ENCODE assay signal across 19 cellular contexts in the genomic region with DNA sequence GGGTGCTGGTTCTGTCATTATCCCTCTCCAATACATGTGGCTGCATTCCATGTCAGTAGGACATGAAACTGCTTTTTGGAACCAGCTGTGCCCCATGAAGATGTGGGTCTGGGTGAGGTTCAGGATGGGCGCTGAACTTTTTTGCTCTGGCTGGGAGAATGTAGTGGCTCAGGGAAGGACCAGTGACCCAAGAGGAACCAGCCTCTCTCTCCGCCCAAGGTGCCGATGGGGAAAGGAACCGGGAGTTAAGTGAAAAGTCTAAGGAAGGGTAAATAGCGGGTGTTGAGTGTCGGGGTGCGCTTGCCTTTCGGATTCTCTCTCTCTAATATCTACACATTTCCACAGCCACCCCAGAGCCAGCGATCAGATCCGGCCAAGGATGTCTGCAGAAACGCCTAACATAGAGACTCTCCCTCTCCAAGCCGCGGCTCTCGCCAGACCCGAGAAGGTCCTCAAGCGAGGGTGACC. TPM values are rescaled to one million over a fixed set of nuclear protein-coding genes. Genes with fewer than 3 reads are reported as not detected.
DNase-seq lines count a peak whose midpoint lies in the region; ATAC-seq and TF ChIP-seq lines count a peak whose summit lies in the region.
"Had no signal": no experiment of that assay in that cellular context is flagged by ENCODE, and none has a peak within 500 bp of the region (broad histone marks: within the 10 kb centered on the region; RNA-seq: fewer than 3 reads in every experiment).

No MANE protein-coding gene starts in this region.

- no peak for ATAC-seq in foreskin keratinocyte
- ATAC-seq: gastrocnemius medialis had no signal

- H3K4ac ChIP-seq in neuronal stem cell (ENCODE audit: low read length): no peak overlapping the region

- no peak overlapping the region for H2BK15ac ChIP-seq in neuronal stem cell (ENCODE audit: low read length)

- no peak overlapping the region for H4K91ac ChIP-seq in neuronal stem cell (ENCODE audit: low read depth, low read length, poor library complexity)

- no peak overlapping the region for H2AFZ ChIP-seq in hepatocyte
- H2AFZ ChIP-seq in neuronal stem cell (ENCODE audit: low read length): no peak overlapping the region

- H3K9ac ChIP-seq in HUES6 (ENCODE audit: low read length): no peak overlapping the region
- no peak overlapping the region for H3K9ac ChIP-seq in neuronal stem cell (ENCODE audit: low read depth, low read length, poor library complexity)

- H3K36me3 ChIP-seq in HUES6 (ENCODE audit: control insufficient read depth, insufficient read depth, low read length) (peaks cover 6% of the 10 kb centered on the region; the same call in 1 of the 2 replicates), hepatocyte (replicated peaks; ENCODE audit: insufficient read depth, low read depth) (no peaks in the 10 kb centered on the region), neuronal stem cell (replicated peaks in 1 of 2; ENCODE audit: control insufficient read depth in 2 of 2, insufficient read depth in 2 of 2, low read length in 2 of 2) (peaks cover 10 to 41% of the 10 kb centered on the region in 2 donors)
- H3K36me3 ChIP-seq: gastrocnemius medialis, neutrophil had no signal

- no peaks in the 10 kb centered on the region for H3K9me2 ChIP-seq in hepatocyte (replicated peaks; ENCODE audit: insufficient read depth)

- no peak overlapping the region for H2BK120ac ChIP-seq in neuronal stem cell (ENCODE audit: low read depth, low read length)

- H3K27me3 ChIP-seq in HUES6 (ENCODE audit: control insufficient read depth, insufficient read depth, low read length) (peaks cover 96% of the 10 kb centered on the region), hepatocyte (peaks cover 92% of the 10 kb centered on the region), neuronal stem cell (ENCODE audit: control insufficient read depth in 3 of 3, insufficient read depth in 3 of 3, low read depth in 1 of 3, low read length in 3 of 3) (peaks cover 0 to 63% (median 32%) of the 10 kb centered on the region in 3 experiments), foreskin keratinocyte (peaks cover 79% of the 10 kb centered on the region)

- TF ChIP-seq CTCF in hepatocyte (IDR thresholded peaks at IDR 0.05; ENCODE audit: poor library complexity): no peak
- TF ChIP-seq CTCF in foreskin keratinocyte (conservative IDR thresholded peaks at IDR 0.05): no peak

- no peaks in the 10 kb centered on the region for H3K9me3 Mint-ChIP-seq in activated naive CD4-positive, alpha-beta T cell treated with anti-CD3 and anti-CD28 coated beads, Interleukin-2, amount 50 U/mL, for 24 hours
- H3K9me3 Mint-ChIP-seq: CD8-positive, alpha-beta T cell; HFFc6 had no signal

- peaks cover 34% of the 10 kb centered on the region for H3K4me1 Mint-ChIP-seq in activated naive CD4-positive, alpha-beta T cell treated with anti-CD3 and anti-CD28 coated beads, Interleukin-2, amount 50 U/mL, for 24 hours

- WGBS in hepatocyte (ENCODE audit: low lambda C conversion rate, missing lambda C conversion rate): 44% methylated on average over 16 of the region's 16 CpGs
- WGBS in neuronal stem cell (ENCODE audit: extremely low coverage in 2 of 2, insufficient read length in 2 of 2, insufficient replicate concordance in 1 of 2), 2 donors: no CpG with 5 or more reads among the region's 16 CpGs

- H3K4me2 ChIP-seq in hepatocyte (peak overlapping the region; percentile 63), neuronal stem cell (ENCODE audit: insufficient read depth, low read length, poor library complexity, severe bottlenecking) (peak overlapping the region; percentile 70)

- peaks cover 49% of the 10 kb centered on the region for H3K27me3 Mint-ChIP-seq in activated naive CD4-positive, alpha-beta T cell treated with anti-CD3 and anti-CD28 coated beads, Interleukin-2, amount 50 U/mL, for 24 hours

- H3K23ac ChIP-seq in neuronal stem cell (ENCODE audit: low read depth, low read length, poor library complexity): no peak overlapping the region

- peak overlapping the region; percentile 56 for H3K4me3 ChIP-seq in HUES6 (ENCODE audit: low read depth, low read length)
- H3K4me3 ChIP-seq in hepatocyte: no peak overlapping the region
- H3K4me3 ChIP-seq in neuronal stem cell (ENCODE audit: low read length in 2 of 2): no peak overlapping the region
- H3K4me3 ChIP-seq: body of pancreas had no signal

- H3K4me1 ChIP-seq in HUES6 (ENCODE audit: control insufficient read depth, insufficient read depth, low read length) (peaks cover 21% of the 10 kb centered on the region; the same call in 1 of the 2 replicates), hepatocyte (ENCODE audit: insufficient read depth) (peaks cover 13% of the 10 kb centered on the region), neuronal stem cell (ENCODE audit: control insufficient read depth in 2 of 2, insufficient read depth in 1 of 2, low read depth in 1 of 2, low read length in 2 of 2) (peaks cover 1 to 6% of the 10 kb centered on the region in 2 donors), foreskin keratinocyte (no peaks in the 10 kb centered on the region)

- no peaks in the 10 kb centered on the region for H3K36me3 Mint-ChIP-seq in activated naive CD4-positive, alpha-beta T cell treated with anti-CD3 and anti-CD28 coated beads, Interleukin-2, amount 50 U/mL, for 24 hours
- H3K36me3 Mint-ChIP-seq: CD8-positive, alpha-beta T cell had no signal

- no peak overlapping the region for H3K14ac ChIP-seq in neuronal stem cell (ENCODE audit: low read length)

- no peaks in the 10 kb centered on the region for H3K79me1 ChIP-seq in neuronal stem cell (ENCODE audit: low read depth, low read length)

- H2BK5ac ChIP-seq in neuronal stem cell (ENCODE audit: low read length): no peak overlapping the region

- H3K27ac ChIP-seq in HUES6 (ENCODE audit: low read depth, low read length): no peak overlapping the region
- H3K27ac ChIP-seq in hepatocyte: no peak overlapping the region
- H3K27ac ChIP-seq in neuronal stem cell (replicated peaks; ENCODE audit: low read length): no peak overlapping the region
- H3K27ac ChIP-seq in foreskin keratinocyte: no peak overlapping the region
- H3K27ac ChIP-seq: body of pancreas, gastrocnemius medialis, neutrophil, stomach had no signal

- H3K9me3 ChIP-seq in HUES6 (ENCODE audit: control insufficient read depth, insufficient read depth, low read depth, low read length) (no peaks in the 10 kb centered on the region), hepatocyte (ENCODE audit: low read depth) (no peaks in the 10 kb centered on the region), neuronal stem cell (replicated peaks in 1 of 2; ENCODE audit: control insufficient read depth in 2 of 2, insufficient read depth in 1 of 2, low read depth in 1 of 2, low read length in 2 of 2) (no peaks in the 10 kb centered on the region)
- H3K9me3 ChIP-seq: body of pancreas, gastrocnemius medialis, neutrophil, stomach had no signal

- H4K20me1 ChIP-seq in hepatocyte (ENCODE audit: insufficient read depth, poor library complexity, severe bottlenecking): no peaks in the 10 kb centered on the region

- H3K79me2 ChIP-seq in hepatocyte: no peaks in the 10 kb centered on the region

- no peak overlapping the region for H2BK12ac ChIP-seq in neuronal stem cell (ENCODE audit: low read length)

- DNase-seq in activated naive CD4-positive, alpha-beta T cell treated with Interleukin-2 at 50 U/mL for 16 hours: no peak
- DNase-seq in hepatocyte (ENCODE audit: low spot score) (no peak), neuronal stem cell (ENCODE audit: low spot score) (no peak), midbrain (lab: John Stamatoyannopoulos, UW) (no peak), foreskin keratinocyte (no peak), NCI-H2081 (lab: John Stamatoyannopoulos, UW) (no peak)
- DNase-seq: activated gamma-delta T cell, cortex of kidney, gastrocnemius medialis, HFFc6, MM.1S, NCI-H1694 treated with DMSO at 0.1 percent for 48 hours, RPMI8226 had no signal

- H4K8ac ChIP-seq in neuronal stem cell (ENCODE audit: low read depth, low read length): no peak overlapping the region

- H2AK5ac ChIP-seq in neuronal stem cell (ENCODE audit: low read depth, low read length): no peak overlapping the region

- H3K4me3 Mint-ChIP-seq in activated naive CD4-positive, alpha-beta T cell treated with anti-CD3 and anti-CD28 coated beads, Interleukin-2, amount 50 U/mL, for 24 hours: peak overlapping the region; percentile 67
- H3K4me3 Mint-ChIP-seq: CD8-positive, alpha-beta T cell; HFFc6 had no signal

- H3K27ac Mint-ChIP-seq in activated naive CD4-positive, alpha-beta T cell treated with anti-CD3 and anti-CD28 coated beads, Interleukin-2, amount 50 U/mL, for 24 hours: no peak overlapping the region
- H3K27ac Mint-ChIP-seq: CD8-positive, alpha-beta T cell; HFFc6 had no signal

- no peak overlapping the region for H3K18ac ChIP-seq in neuronal stem cell (ENCODE audit: low read length)

RNA-seq across cellular contexts. Expression of a gene that starts 7.8 kb away (rescaled TPM):
- total RNA-seq in hepatocyte: 9.0 and 12.6 TPM in 2 replicates
- 0.29 and 1.3 TPM in 2 replicates for polyA plus RNA-seq in hepatocyte
- polyA plus RNA-seq in neuronal stem cell (2013, experiment 1 of 2): 14.2 TPM
- polyA plus RNA-seq in neuronal stem cell (2013, experiment 2 of 2): 13.8 TPM
- 1.2 and 1.7 TPM in 2 replicates for total RNA-seq in foreskin keratinocyte
- polyA plus RNA-seq in foreskin keratinocyte: 1.4 and 1.9 TPM in 2 replicates

RNA-seq across cellular contexts. Expression of a gene that starts 14.0 kb away (rescaled TPM):
- 0.24 and 0.97 TPM in 2 replicates for total RNA-seq in hepatocyte
- polyA plus RNA-seq in hepatocyte: 0.97 and 1.2 TPM in 2 replicates
- 1.8 TPM for polyA plus RNA-seq in neuronal stem cell (2013, experiment 1 of 2)
- polyA plus RNA-seq in neuronal stem cell (2013, experiment 2 of 2): 1.6 TPM
- 0.25 and 0.51 TPM in 2 replicates for total RNA-seq in foreskin keratinocyte
- 0.38 and 0.50 TPM in 2 replicates for polyA plus RNA-seq in foreskin keratinocyte
- total RNA-seq: CD8-positive, alpha-beta T cell had no signal

RNA-seq across cellular contexts. Expression of a gene that starts 14.4 kb away (rescaled TPM):
- total RNA-seq in hepatocyte (17.7 and 19.9 TPM in 2 replicates), foreskin keratinocyte (8.8 and 10.4 TPM in 2 replicates)
- polyA plus RNA-seq in hepatocyte (31.2 and 42.9 TPM in 2 replicates), foreskin keratinocyte (11.1 and 11.2 TPM in 2 replicates)
- polyA plus RNA-seq in neuronal stem cell (2013, experiment 1 of 2): 66.7 TPM
- 64.9 TPM for polyA plus RNA-seq in neuronal stem cell (2013, experiment 2 of 2)

RNA-seq across cellular contexts. Expression of a gene that starts 28.0 kb away (rescaled TPM):
- total RNA-seq in hepatocyte: 30.0 and 41.6 TPM in 2 replicates
- polyA plus RNA-seq in hepatocyte: 32.3 and 34.2 TPM in 2 replicates
- polyA plus RNA-seq in neuronal stem cell (2013, experiment 1 of 2): 9.6 TPM
- 9.4 TPM for polyA plus RNA-seq in neuronal stem cell (2013, experiment 2 of 2)
- 48.4 and 57.8 TPM in 2 replicates for total RNA-seq in foreskin keratinocyte
- polyA plus RNA-seq in foreskin keratinocyte: 34.8 and 35.8 TPM in 2 replicates
